Comparison of ENCODE assay signal across 20 cellular contexts in genomic region chr7:50156163-50156562, GRCh38.
DNase-seq lines count a peak whose midpoint lies in the region; ATAC-seq and TF ChIP-seq lines count a peak whose summit lies in the region.
"Had no signal": no experiment of that assay in that cellular context is flagged by ENCODE, and none has a peak within 500 bp of the region (broad histone marks: within the 10 kb centered on the region; RNA-seq: fewer than 3 reads in every experiment).

No MANE protein-coding gene starts in this region.

- TF ChIP-seq CTCF in DND-41 (IDR thresholded peaks at IDR 0.05; ENCODE audit: borderline replicate concordance, extremely low read depth, low read length, poor library complexity, severe bottlenecking) (no peak), breast epithelium (IDR thresholded peaks at IDR 0.05) (no peak)

- peak overlapping the region; percentile 50 for H3K4me3 Mint-ChIP-seq in activated CD4-positive, alpha-beta T cell treated with anti-CD3 and anti-CD28 coated beads, Interleukin-2, amount 10 ng/mL, durations not matched to agents 24 days and 14 days
- peak overlapping the region in 7 of 8 donors; percentile 56 to 86 (median 76) for H3K4me3 Mint-ChIP-seq in naive B cell
- H3K4me3 Mint-ChIP-seq: H9, immature natural killer cell had no signal

- no peaks in the 10 kb centered on the region for H3K27me3 ChIP-seq in DND-41 (ENCODE audit: insufficient read depth, low read length, poor library complexity)
- no peaks in the 10 kb centered on the region for H3K27me3 ChIP-seq in breast epithelium
- H3K27me3 ChIP-seq: body of pancreas, uterus had no signal

- H3K36me3 ChIP-seq in DND-41 (ENCODE audit: insufficient read depth, low read length) (no peaks in the 10 kb centered on the region), breast epithelium (no peaks in the 10 kb centered on the region)
- H3K36me3 ChIP-seq: uterus had no signal

- H3K27ac Mint-ChIP-seq in activated CD4-positive, alpha-beta T cell treated with anti-CD3 and anti-CD28 coated beads, Interleukin-2, amount 10 ng/mL, durations not matched to agents 24 days and 14 days, result peak overlapping the region; percentile 85
- peak overlapping the region; percentile 60 to 97 (median 80) for H3K27ac Mint-ChIP-seq in naive B cell
- H3K27ac Mint-ChIP-seq: immature natural killer cell had no signal

- H3K27ac ChIP-seq in DND-41 (ENCODE audit: low read length), result peak overlapping the region; percentile 8; the same call in 1 of the 2 replicates
- H3K27ac ChIP-seq in breast epithelium, result no peak overlapping the region
- H3K27ac ChIP-seq: A549, body of pancreas, uterus had no signal

- peaks cover 32% of the 10 kb centered on the region for H3K4me1 Mint-ChIP-seq in activated CD4-positive, alpha-beta T cell treated with anti-CD3 and anti-CD28 coated beads, Interleukin-2, amount 10 ng/mL, durations not matched to agents 24 days and 14 days
- H3K4me1 Mint-ChIP-seq in naive B cell, result peaks cover 21 to 45% (median 43%) of the 10 kb centered on the region in 3 donors
- H3K4me1 Mint-ChIP-seq: H9 had no signal

- no peak overlapping the region for H3K4me2 ChIP-seq in DND-41 (ENCODE audit: insufficient read depth, low read length)
- H3K4me2 ChIP-seq: A549, SK-N-SH had no signal

- intact Hi-C loops in activated CD4-positive, alpha-beta T cell treated with anti-CD3 and anti-CD28 coated beads, Interleukin-2, amount 10 ng/mL, durations not matched to agents 24 days and 14 days (cut with micrococcal nuclease), result loop anchor here (1.0 to 2.0 kb wide), 3 partner anchors 8 to 49 kb away; no protein-coding TSS in a partner anchor
- intact Hi-C loops in breast epithelium (cut with DNase I; ENCODE audit: low total_unique reads) (no loop called here), Right ventricle myocardium inferior (cut with DNase I) (no loop called here)

- H3K9me3 ChIP-seq in DND-41 (ENCODE audit: insufficient read depth, low read length, severe bottlenecking) (no peaks in the 10 kb centered on the region), breast epithelium (no peaks in the 10 kb centered on the region)
- H3K9me3 ChIP-seq: A549, body of pancreas, SK-N-SH, uterus had no signal

- no peak for TF ChIP-seq POLR2A in breast epithelium (IDR thresholded peaks at IDR 0.05)

- peak; percentile 32; the same call in 2 of the 3 replicates for ATAC-seq in DND-41 (ENCODE audit: insufficient read depth, low read depth)
- ATAC-seq in naive B cell (ENCODE audit: low read depth in 2 of 2), result peak; percentile 30 to 31
- no peak for ATAC-seq in Right ventricle myocardium inferior
- ATAC-seq: A549, body of pancreas, Panc1 had no signal

- H3K4me3 ChIP-seq in DND-41 (ENCODE audit: low read depth in 1 of 2, low read length in 2 of 2) (no peak overlapping the region), breast epithelium (no peak overlapping the region)
- H3K4me3 ChIP-seq: A549, body of pancreas, uterus had no signal

- H3K4me1 ChIP-seq in DND-41 (ENCODE audit: insufficient read depth, low read length), result peaks cover 22% of the 10 kb centered on the region
- no peaks in the 10 kb centered on the region for H3K4me1 ChIP-seq in breast epithelium
- H3K4me1 ChIP-seq: A549, body of pancreas, uterus had no signal

- H3K9me3 Mint-ChIP-seq in activated CD4-positive, alpha-beta T cell treated with anti-CD3 and anti-CD28 coated beads, Interleukin-2, amount 10 ng/mL, durations not matched to agents 24 days and 14 days, result peaks cover 8% of the 10 kb centered on the region
- H3K9me3 Mint-ChIP-seq in naive B cell, result peaks cover 0 to 4% (median 0%) of the 10 kb centered on the region in 7 donors
- H3K9me3 Mint-ChIP-seq: H9, immature natural killer cell had no signal

- DNase-seq in activated CD4-positive, alpha-beta T cell treated with anti-CD3 and anti-CD28 coated beads for 4 hours, result peak; percentile 22 to 32
- no peak for DNase-seq in activated CD4-positive, alpha-beta T cell treated with anti-CD3 and anti-CD28 coated beads for 1 hour
- DNase-seq in DND-41, result no peak
- peak; percentile 56 for DNase-seq in activated CD4-positive, alpha-beta T cell treated with anti-CD3 and anti-CD28 coated beads, Interleukin-2, amount 10 ng/mL, durations not matched to agents 24 days and 14 days
- DNase-seq in naive B cell, result no peak
- no peak for DNase-seq in breast epithelium (ENCODE audit: low spot score in 2 of 2)
- DNase-seq in Right ventricle myocardium inferior (ENCODE audit: missing footprints), result no peak
- DNase-seq in G401 (ENCODE audit: low spot score), result no peak
- DNase-seq: activated effector memory CD4-positive, alpha-beta T cell treated with anti-CD3 and anti-CD28 coated beads, Interleukin-2, amount 50 U/mL, for 16 hours; body of pancreas; Calu3; H9; NCI-H1105 treated with DMSO at 0.1 percent for 48 hours; NCI-H748 treated with DMSO at 0.1 percent for 48 hours; retina; SK-N-SH; uterus had no signal

- H4K20me1 ChIP-seq in DND-41 (ENCODE audit: insufficient read depth, low read length), result no peaks in the 10 kb centered on the region

- H3K79me2 ChIP-seq in DND-41 (ENCODE audit: insufficient read depth, low read length), result no peaks in the 10 kb centered on the region

- in situ Hi-C loops in G401 (cut with HindIII; ENCODE audit: low sequenced_read_pairs), result no loop called here

- no peak overlapping the region for H2AFZ ChIP-seq in DND-41 (ENCODE audit: low read depth, low read length)

- no peaks in the 10 kb centered on the region for H3K27me3 Mint-ChIP-seq in activated CD4-positive, alpha-beta T cell treated with anti-CD3 and anti-CD28 coated beads, Interleukin-2, amount 10 ng/mL, durations not matched to agents 24 days and 14 days
- H3K27me3 Mint-ChIP-seq in naive B cell, result no peaks in the 10 kb centered on the region

- H3K36me3 Mint-ChIP-seq in activated CD4-positive, alpha-beta T cell treated with anti-CD3 and anti-CD28 coated beads, Interleukin-2, amount 10 ng/mL, durations not matched to agents 24 days and 14 days (ENCODE audit: low read depth), result no peaks in the 10 kb centered on the region
- no peaks in the 10 kb centered on the region for H3K36me3 Mint-ChIP-seq in naive B cell
- H3K36me3 Mint-ChIP-seq: immature natural killer cell had no signal

- H3K9ac ChIP-seq in DND-41 (ENCODE audit: low read depth, low read length), result no peak overlapping the region
- H3K9ac ChIP-seq: SK-N-SH had no signal

Comparison
In these comparisons a context has a peak if more than half of its experiments do, and no peak if none do; other contexts are left out.
1. DNase-seq: peak in activated CD4-positive, alpha-beta T cell treated with anti-CD3 and anti-CD28 coated beads for 4 hours (2 of 2) and activated CD4-positive, alpha-beta T cell treated with anti-CD3 and anti-CD28 coated beads, Interleukin-2, amount 10 ng/mL, durations not matched to agents 24 days and 14 days (single experiment); none in activated CD4-positive, alpha-beta T cell treated with anti-CD3 and anti-CD28 coated beads for 1 hour (single experiment), DND-41 (single experiment), naive B cell (single experiment), breast epithelium (0 of 2), Right ventricle myocardium inferior (single experiment) and G401 (single experiment).